In genomic region chr3:66498718-66499611, GRCh38 we compare ENCODE assay signal across 8 cellular contexts. TPM values are rescaled to one million over a fixed set of nuclear protein-coding genes. Genes with fewer than 3 reads are reported as not detected.
DNase-seq lines count a peak whose midpoint lies in the region; TF ChIP-seq lines count a peak whose summit lies in the region.

No MANE protein-coding gene starts in this region.

- no peak for DNase-seq in AG04449 (ENCODE audit: low read depth, low spot score)
- no peak for DNase-seq in HFF-Myc (ENCODE audit: extremely low read depth, low read depth)
- DNase-seq in chondrocyte (ENCODE audit: low spot score) = no peak
- DNase-seq in T1000 (lab: John Stamatoyannopoulos, UW) = no peak
- DNase-seq in GM13977 (ENCODE audit: low spot score) = no peak
- no peak for DNase-seq in activated CD4-positive, alpha-beta T cell treated with anti-CD3 and anti-CD28 coated beads, Interleukin-2, amount 50 U/mL, for 1 hour
- no peak for DNase-seq in foreskin melanocyte

- H3K4me3 Mint-ChIP-seq in chondrocyte (ENCODE audit: unreplicated experiment) = peak overlapping the region; percentile 99

- peak overlapping the region; percentile 93 for H3K27ac ChIP-seq in muscle layer of duodenum (ENCODE audit: low read length)

- no peaks in the 10 kb centered on the region for H3K36me3 ChIP-seq in muscle layer of duodenum (ENCODE audit: control insufficient read depth in 1 of 2, insufficient read depth in 2 of 2, low read length in 2 of 2)

- in situ Hi-C loops in GM13977 (cut with MboI; ENCODE audit: low pct_unique_long_range_greater_than_20kb, low sequenced_read_pairs, unreplicated experiment) = no loop called here

- H3K9me3 ChIP-seq in muscle layer of duodenum (ENCODE audit: control insufficient read depth in 1 of 2, low read length in 2 of 2) = no peaks in the 10 kb centered on the region

- CTCF ChIA-PET in AG04449 (lab: Yijun Ruan, JAX) = interaction anchor here (0.6 to 2.6 kb wide), 6 partner anchors 8 to 327 kb away, joined by 3 to 11 read pairs (median 5); no protein-coding TSS in a partner anchor

- no peaks in the 10 kb centered on the region for H3K27me3 ChIP-seq in muscle layer of duodenum (ENCODE audit: low read depth, low read length)

- TF ChIP-seq CTCF in AG04449 (IDR thresholded peaks at IDR 0.05; ENCODE audit: insufficient read depth, low read length, missing control alignments) (no peak), HFF-Myc (IDR thresholded peaks at IDR 0.05; ENCODE audit: low read depth, low read length, missing control alignments) (no peak), chondrocyte (IDR thresholded peaks at IDR 0.05) (no peak), GM13977 (IDR thresholded peaks at IDR 0.05; ENCODE audit: extremely low read depth, insufficient read depth, missing control alignments) (no peak)

- H3K36me3 Mint-ChIP-seq in chondrocyte (ENCODE audit: low read depth) = peaks cover 3% of the 10 kb centered on the region

- POLR2A ChIA-PET in AG04449 (lab: Yijun Ruan, JAX) = interaction anchor here (0.8 to 0.9 kb wide), 2 partner anchors 7 to 141 kb away, joined by 3 read pairs; no protein-coding TSS in a partner anchor

- H3K4me3 ChIP-seq in AG04449 (ENCODE audit: low read depth, low read length) = peak overlapping the region; percentile 81
- H3K4me3 ChIP-seq in HFF-Myc (replicated peaks; ENCODE audit: low read depth, low read length) = peak overlapping the region; percentile 78
- peak overlapping the region; percentile 90 to 92 for H3K4me3 ChIP-seq in muscle layer of duodenum (ENCODE audit: low read depth in 1 of 2, low read length in 2 of 2)

- peaks cover 18 to 28% of the 10 kb centered on the region in 2 donors for H3K4me1 ChIP-seq in muscle layer of duodenum (ENCODE audit: control insufficient read depth in 1 of 2, insufficient read depth in 2 of 2, low read length in 2 of 2)

- no peaks in the 10 kb centered on the region for H3K27me3 Mint-ChIP-seq in chondrocyte (ENCODE audit: low read depth)

- H3K27ac Mint-ChIP-seq in chondrocyte (ENCODE audit: unreplicated experiment) = peak overlapping the region; percentile 97

- no peaks in the 10 kb centered on the region for H3K9me3 Mint-ChIP-seq in chondrocyte (ENCODE audit: low read depth)

- peaks cover 77% of the 10 kb centered on the region for H3K4me1 Mint-ChIP-seq in chondrocyte (ENCODE audit: low read depth)

RNA-seq across cellular contexts. Expression of gene LRIG1, which starts 1.9 kb away (rescaled TPM):
- total RNA-seq in chondrocyte = 66.8 to 111 TPM (median 108 TPM) in 3 replicates
